ENCODE assay signal across 26 cellular contexts in the genomic region with DNA sequence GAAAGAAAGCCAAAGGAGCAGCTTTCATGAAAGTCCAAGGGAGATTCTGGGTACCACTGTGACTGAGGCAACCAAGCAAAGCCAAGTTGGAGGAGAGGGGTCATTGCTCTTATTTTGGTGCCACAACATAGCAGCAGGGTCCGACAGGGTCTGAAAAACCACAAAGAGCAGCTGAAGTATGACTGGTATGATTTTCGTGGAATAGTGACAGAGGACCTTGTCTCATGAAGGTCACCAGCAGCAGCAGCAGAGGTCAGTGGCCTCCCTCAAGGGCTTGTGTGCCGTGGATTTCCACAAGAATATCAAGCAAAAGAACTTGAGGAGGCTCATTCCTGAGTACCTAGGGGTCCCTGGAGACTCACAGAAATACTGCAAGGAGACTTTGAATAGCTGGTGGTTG.
"Had no signal": no experiment of that assay in that cellular context is flagged by ENCODE, and none has a peak within 500 bp of the region (broad histone marks: within the 10 kb centered on the region; RNA-seq: fewer than 3 reads in every experiment).

No MANE protein-coding gene starts in this region.

- H3K4me2 ChIP-seq: neural progenitor cell had no signal

- DNase-seq: naive thymus-derived CD4-positive, alpha-beta T cell; natural killer cell; occipital lobe; ovary; right cardiac atrium; right lobe of liver; small intestine; stimulated activated CD4-positive, alpha-beta T cell treated with anti-CD3 and anti-CD28 coated beads, Interleukin-15, amount 100 ng/mL, for 24 hours; stimulated activated CD4-positive, alpha-beta T cell treated with anti-CD3 and anti-CD28 coated beads, Interleukin-2, amount 100 ng/mL, for 24 hours; stimulated activated CD4-positive, alpha-beta T cell treated with anti-CD3 and anti-CD28 coated beads, Interleukin-2, amount 100 ng/mL, for 48 hours; stimulated activated CD4-positive, alpha-beta T cell treated with anti-CD3 and anti-CD28 coated beads, Interleukin-4, amount 100 ng/mL, for 24 hours; stimulated activated naive CD4-positive, alpha-beta T cell; stimulated activated naive CD8-positive, alpha-beta T cell treated with anti-CD3 and anti-CD28 coated beads, Interleukin-15, amount 100 ng/mL, for 72 hours; stimulated activated naive CD8-positive, alpha-beta T cell treated with anti-CD3 and anti-CD28 coated beads, Interleukin-15, Interleukin-2, amounts not matched to agents 100 U/mL and 50 U/mL, for 24 hours; substantia nigra; testis; tibial artery; transverse colon; upper lobe of right lung; uterus had no signal

- H3K9ac ChIP-seq: neural progenitor cell had no signal

- H3K4me3 ChIP-seq: neural progenitor cell, ovary, prostate gland, right lobe of liver, suprapubic skin, testis, tibial artery, transverse colon, upper lobe of right lung, uterus had no signal

- H3K36me3 Mint-ChIP-seq: naive thymus-derived CD4-positive, alpha-beta T cell; neural progenitor cell; stimulated activated memory B cell treated with anti-CD40 and anti-IgM and Interleukin-4, amounts not matched to agents 10 μg/mL and 1 μg/mL and 100 μg/mL, for 72 hours; type B pancreatic cell had no signal

- H2AFZ ChIP-seq: neural progenitor cell had no signal

- H3K36me3 ChIP-seq: neural progenitor cell, ovary, prostate gland, right lobe of liver, suprapubic skin, tibial artery, transverse colon, upper lobe of right lung, uterus had no signal

- H3K27me3 Mint-ChIP-seq: stimulated activated memory B cell treated with anti-CD40 and anti-IgM and Interleukin-4, amounts not matched to agents 10 μg/mL and 1 μg/mL and 100 μg/mL, for 72 hours; stimulated activated naive CD8-positive, alpha-beta T cell treated with anti-CD3 and anti-CD28 coated beads, Interleukin-15, amount 100 ng/mL, for 72 hours had no signal

- H3K4me1 Mint-ChIP-seq: naive thymus-derived CD4-positive, alpha-beta T cell; neural progenitor cell; stimulated activated memory B cell treated with anti-CD40 and anti-IgM and Interleukin-4, amounts not matched to agents 10 μg/mL and 1 μg/mL and 100 μg/mL, for 72 hours; stimulated activated naive CD8-positive, alpha-beta T cell treated with anti-CD3 and anti-CD28 coated beads, Interleukin-15, amount 100 ng/mL, for 72 hours had no signal

- H3K4me1 ChIP-seq: neural progenitor cell, prostate gland, right lobe of liver, suprapubic skin, testis, transverse colon, upper lobe of right lung, uterus had no signal

- H3K27ac ChIP-seq: neural progenitor cell, ovary, prostate gland, right lobe of liver, suprapubic skin, testis, transverse colon, upper lobe of right lung, uterus had no signal

- H3K4me3 Mint-ChIP-seq: naive thymus-derived CD4-positive, alpha-beta T cell; natural killer cell; nephron; neural progenitor cell; stimulated activated memory B cell treated with anti-CD40 and anti-IgM and Interleukin-4, amounts not matched to agents 10 μg/mL and 1 μg/mL and 100 μg/mL, for 72 hours; stimulated activated naive CD8-positive, alpha-beta T cell treated with anti-CD3 and anti-CD28 coated beads, Interleukin-15, amount 100 ng/mL, for 72 hours; type B pancreatic cell had no signal

- H3K27me3 ChIP-seq: neural progenitor cell, ovary, suprapubic skin, testis, tibial artery, transverse colon, upper lobe of right lung, uterus had no signal

- H3K27ac Mint-ChIP-seq: natural killer cell; stimulated activated memory B cell treated with anti-CD40 and anti-IgM and Interleukin-4, amounts not matched to agents 10 μg/mL and 1 μg/mL and 100 μg/mL, for 72 hours; type B pancreatic cell had no signal

- H3K9me3 ChIP-seq: ovary, prostate gland, right lobe of liver, suprapubic skin, testis, tibial artery, transverse colon, upper lobe of right lung, uterus had no signal

- ATAC-seq: naive thymus-derived CD4-positive, alpha-beta T cell; natural killer cell; right cardiac atrium; right lobe of liver; stimulated activated memory B cell treated with anti-CD40 and anti-IgM and Interleukin-4, amounts not matched to agents 10 μg/mL and 1 μg/mL and 100 μg/mL, for 72 hours; stimulated activated naive CD8-positive, alpha-beta T cell treated with anti-CD3 and anti-CD28 coated beads, Interleukin-15, amount 100 ng/mL, for 72 hours; stimulated activated naive CD8-positive, alpha-beta T cell treated with anti-CD3 and anti-CD28 coated beads, Interleukin-15, Interleukin-2, amounts not matched to agents 100 U/mL and 50 U/mL, for 24 hours; upper lobe of right lung had no signal

- FAIRE-seq: small intestine had no signal
